In the genomic region with DNA sequence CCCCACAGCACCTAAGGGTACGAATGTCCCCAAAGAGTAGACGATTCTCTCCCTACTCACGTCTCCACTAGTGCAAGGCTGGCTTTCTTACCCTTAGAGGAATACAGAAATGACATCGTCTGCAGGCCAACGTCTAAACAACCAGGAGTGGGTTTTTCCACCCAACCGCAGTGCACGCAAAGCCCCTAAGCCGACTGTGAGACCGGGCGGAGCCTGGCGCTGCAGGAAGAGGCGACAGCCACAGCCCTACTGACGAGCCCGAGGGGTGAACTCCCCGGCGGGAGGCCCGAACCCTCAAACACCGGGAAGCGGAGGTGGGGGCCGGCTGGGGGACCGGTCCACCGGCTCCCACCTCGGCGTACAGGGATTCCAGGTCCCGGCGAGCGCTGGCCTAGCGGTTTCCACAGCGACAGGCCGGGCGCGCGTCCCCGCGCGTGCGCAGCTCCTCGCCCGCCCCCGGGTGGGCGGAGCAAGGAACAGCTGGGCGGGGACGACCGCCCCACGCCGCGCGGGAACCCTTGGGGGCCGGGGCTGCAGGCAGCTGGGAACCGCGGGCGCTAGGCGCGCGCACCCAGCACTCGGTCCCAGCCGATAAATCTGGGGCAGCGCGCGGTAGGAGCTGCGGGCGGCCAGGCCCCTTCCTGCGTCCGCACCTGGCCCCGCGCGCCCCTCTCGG, we compare ENCODE assay signal across 8 cellular contexts. TPM values are rescaled to one million over a fixed set of nuclear protein-coding genes. Genes with fewer than 3 reads are reported as not detected.
A peak's percentile ranks its signal among the peaks of the same experiment; 100 is the strongest.
DNase-seq lines count a peak whose midpoint lies in the region; ATAC-seq and TF ChIP-seq lines count a peak whose summit lies in the region.

A gene with protein sequence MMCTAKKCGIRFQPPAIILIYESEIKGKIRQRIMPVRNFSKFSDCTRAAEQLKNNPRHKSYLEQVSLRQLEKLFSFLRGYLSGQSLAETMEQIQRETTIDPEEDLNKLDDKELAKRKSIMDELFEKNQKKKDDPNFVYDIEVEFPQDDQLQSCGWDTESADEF (minus strand): TSS at position 413 of the 676 bp plus-strand sequence. CDS start 3,593 bp downstream, outside the sequence.
A gene (plus strand): TSS at position 540 of the 676 bp plus-strand sequence.

- peak within 1 kb of the TSS; percentile 99 for H3K27ac Mint-ChIP-seq in activated CD4-positive, alpha-beta T cell treated with anti-CD3 and anti-CD28 coated beads, Interleukin-2, amount 10 ng/mL, durations not matched to agents 7 days and 5 days

- peak within 1 kb of the TSS; percentile 88 for H3K4me2 ChIP-seq in BLaER1

- H3K4me3 ChIP-seq in BLaER1: peak within 1 kb of the TSS; percentile 85
- peak within 1 kb of the TSS; percentile 71 to 98 (median 81) for H3K4me3 ChIP-seq in liver (ENCODE audit: low read depth in 1 of 3, low read length in 3 of 3)

- H3K27me3 ChIP-seq in BLaER1 (no peaks in the 10 kb centered on the region), liver (ENCODE audit: control insufficient read depth in 4 of 4, insufficient read depth in 4 of 4, low read length in 3 of 4) (no peaks in the 10 kb centered on the region)

- under 1% methylated on average over 68 of the region's 68 CpGs for WGBS in liver

- H3K4me1 Mint-ChIP-seq in activated CD4-positive, alpha-beta T cell treated with anti-CD3 and anti-CD28 coated beads, Interleukin-2, amount 10 ng/mL, durations not matched to agents 7 days and 5 days: peaks cover 38% of the 10 kb centered on the region

- no peaks in the 10 kb centered on the region for H3K9me3 ChIP-seq in BLaER1
- no peaks in the 10 kb centered on the region for H3K9me3 ChIP-seq in liver (ENCODE audit: control insufficient read depth in 4 of 4, low read length in 3 of 4)

- no peaks in the 10 kb centered on the region for H4K20me1 ChIP-seq in BLaER1

- no peak for TF ChIP-seq CTCF in liver (IDR thresholded peaks at IDR 0.05; ENCODE audit: low read depth, low read length, missing input control)

- DNase-seq in GM19240 (ENCODE audit: insufficient read length, low spot score) (peak; percentile 72), NCI-H524 (lab: John Stamatoyannopoulos, UW) (peak; percentile 76 to 90), dedifferentiated amniotic fluid mesenchymal stem cell (ENCODE audit: extremely low spot score) (peak; percentile 69)
- peak; percentile 90 for DNase-seq in activated CD4-positive, alpha-beta T cell treated with anti-CD3 and anti-CD28 coated beads, Interleukin-2, amount 10 ng/mL, durations not matched to agents 7 days and 5 days
- peak; percentile 84 for DNase-seq in stimulated activated CD4-positive, alpha-beta T cell treated with anti-CD3 and anti-CD28 coated beads, Interleukin-4, amount 100 ng/mL, for 1 hour

- peak within 1 kb of the TSS; percentile 87 for H3K27ac ChIP-seq in BLaER1
- peak within 1 kb of the TSS; percentile 49 to 68 for H3K27ac ChIP-seq in liver (ENCODE audit: low read depth in 1 of 2, low read length in 2 of 2)

- H3K9me3 Mint-ChIP-seq in activated CD4-positive, alpha-beta T cell treated with anti-CD3 and anti-CD28 coated beads, Interleukin-2, amount 10 ng/mL, durations not matched to agents 7 days and 5 days: no peaks in the 10 kb centered on the region

- peaks cover 8% of the 10 kb centered on the region for H3K36me3 Mint-ChIP-seq in activated CD4-positive, alpha-beta T cell treated with anti-CD3 and anti-CD28 coated beads, Interleukin-2, amount 10 ng/mL, durations not matched to agents 7 days and 5 days (ENCODE audit: low read depth)

- no peaks in the 10 kb centered on the region for H3K27me3 Mint-ChIP-seq in activated CD4-positive, alpha-beta T cell treated with anti-CD3 and anti-CD28 coated beads, Interleukin-2, amount 10 ng/mL, durations not matched to agents 7 days and 5 days

- ATAC-seq in HG03442 (IDR thresholded peaks at IDR 0.05; ENCODE audit: unreplicated experiment): peak; percentile 67

- peak within 1 kb of the TSS; percentile 88 for H3K9ac ChIP-seq in BLaER1
- peak within 1 kb of the TSS; percentile 76 to 92 for H3K9ac ChIP-seq in liver (ENCODE audit: low read depth in 1 of 2, low read length in 2 of 2)

- CTCF ChIA-PET in activated CD4-positive, alpha-beta T cell treated with anti-CD3 and anti-CD28 coated beads, Interleukin-2, amount 10 ng/mL, durations not matched to agents 7 days and 5 days (lab: Charles Lee): interaction anchor here (0.7 to 1.1 kb wide), 4 partner anchors 62 to 239 kb away, joined by 3 read pairs; no protein-coding TSS in a partner anchor

- H3K4me1 ChIP-seq in BLaER1 (peaks cover 22% of the 10 kb centered on the region), liver (ENCODE audit: control insufficient read depth in 4 of 4, insufficient read depth in 4 of 4, low read length in 3 of 4) (peaks cover 4 to 18% (median 11%) of the 10 kb centered on the region in 4 donors)

- H3K36me3 ChIP-seq in BLaER1 (peaks cover 9% of the 10 kb centered on the region; the same call in 1 of the 2 replicates), liver (ENCODE audit: control insufficient read depth in 4 of 4, insufficient read depth in 3 of 4, low read depth in 1 of 4, low read length in 3 of 4) (no peaks in the 10 kb centered on the region)

- no peak for TF ChIP-seq RAD21 in liver (IDR thresholded peaks at IDR 0.05)

- POLR2A ChIA-PET in activated CD4-positive, alpha-beta T cell treated with anti-CD3 and anti-CD28 coated beads, Interleukin-2, amount 10 ng/mL, durations not matched to agents 7 days and 5 days (lab: Charles Lee): interaction anchor here (0.7 kb wide), 1 partner anchor 28 kb away, joined by 6 read pairs; a partner anchor contains a TSS

- peak within 1 kb of the TSS; percentile 82 for H3K4me3 Mint-ChIP-seq in activated CD4-positive, alpha-beta T cell treated with anti-CD3 and anti-CD28 coated beads, Interleukin-2, amount 10 ng/mL, durations not matched to agents 7 days and 5 days

TF ChIP-seq in liver, 16 proteins besides CTCF, POLR2A, EP300 and RAD21:
- TF ChIP-seq SP1 (IDR thresholded peaks at IDR 0.05) (peak; percentile 14), TAF1 (conservative IDR thresholded peaks at IDR 0.05) (no peak), EGR1 (IDR thresholded peaks at IDR 0.05; ENCODE audit: low read depth in 2 of 2) (peak; percentile 74 to 95)
TF ChIP-seq in liver: peak in this region for 2.

RNA-seq across cellular contexts. Expression of the first gene that starts in this region (rescaled TPM):
- total RNA-seq in activated CD4-positive, alpha-beta T cell treated with anti-CD3 and anti-CD28 coated beads, Interleukin-2, amount 10 ng/mL, durations not matched to agents 7 days and 5 days: 1 to 10 TPM; 5.3 to 6.0 TPM
- under 1 TPM; 0.59 to 0.79 TPM for total RNA-seq in liver
- under 1 TPM; 0.44 to 0.75 TPM for polyA plus RNA-seq in liver

RNA-seq across cellular contexts. Expression of the second gene that starts in this region (rescaled TPM):
- total RNA-seq in activated CD4-positive, alpha-beta T cell treated with anti-CD3 and anti-CD28 coated beads, Interleukin-2, amount 10 ng/mL, durations not matched to agents 7 days and 5 days: 10 to 100 TPM; 40.9 to 45.4 TPM
- 10 to 100 TPM in 1 of 2 donors, 1 to 10 TPM in 1; 7.1 to 10.0 TPM for total RNA-seq in liver
- 1 to 10 TPM; 5.1 to 6.0 TPM for polyA plus RNA-seq in liver

Comparison
In these comparisons a context has a peak if more than half of its experiments do, and no peak if none do; other contexts are left out.
1. Peak in every context shown above with its lines: DNase-seq, ATAC-seq, H3K4me3 ChIP-seq and H3K27ac ChIP-seq.